ENCODE assay signal across 19 cellular contexts in the genomic region with DNA sequence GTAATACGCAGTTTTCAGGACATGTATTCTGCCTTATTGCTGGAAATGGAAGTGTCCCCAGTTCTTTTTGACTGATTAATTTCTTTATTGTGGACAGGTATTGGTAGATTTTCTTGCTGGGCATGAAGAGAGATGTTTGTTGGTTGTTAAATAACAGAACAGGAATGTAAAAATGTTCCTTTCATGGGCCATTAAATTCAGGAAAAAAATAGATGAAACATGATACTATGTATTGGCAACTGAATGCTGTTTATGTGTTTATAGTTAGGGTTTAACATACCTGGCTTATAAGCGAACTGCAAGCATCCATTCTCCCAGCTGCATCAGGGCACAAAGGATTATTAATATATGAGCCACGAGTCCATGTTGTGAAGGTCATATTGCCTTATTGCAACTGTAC.
"Had no signal": no experiment of that assay in that cellular context is flagged by ENCODE, and none has a peak within 500 bp of the region (broad histone marks: within the 10 kb centered on the region; RNA-seq: fewer than 3 reads in every experiment).

No MANE protein-coding gene starts in this region.

- FAIRE-seq: small intestine, TTC549 had no signal

- ATAC-seq: activated CD8-positive, alpha-beta T cell treated with anti-CD3 and anti-CD28 coated beads, Interleukin-2, amount 10 ng/mL, durations not matched to agents 7 days and 5 days; activated naive CD8-positive, alpha-beta T cell treated with anti-CD3 and anti-CD28 coated beads, Interleukin-2, amount 50 U/mL, for 24 hours; heart right ventricle; left lung; naive thymus-derived CD4-positive, alpha-beta T cell; sciatic nerve; stimulated activated effector memory CD8-positive, alpha-beta T cell treated with anti-CD3 and anti-CD28 coated beads, Interleukin-12 subunit alpha, Interleukin-12 subunit beta, amount 100 ng/mL, for 72 hours; stimulated activated naive CD8-positive, alpha-beta T cell treated with anti-CD3 and anti-CD28 coated beads, Interleukin-15, amount 100 ng/mL, for 72 hours had no signal

- DNase-seq: activated CD4-positive, alpha-beta T cell treated with anti-CD3 and anti-CD28 coated beads for 1 hour; activated CD4-positive, alpha-beta T cell treated with anti-CD3 and anti-CD28 coated beads, Interleukin-2, amount 50 U/mL, for 1 hour; activated CD8-positive, alpha-beta T cell treated with anti-CD3 and anti-CD28 coated beads, Interleukin-2, amount 10 ng/mL, durations not matched to agents 7 days and 5 days; activated gamma-delta T cell; activated naive CD4-positive, alpha-beta T cell treated with anti-CD3 and anti-CD28 coated beads, Interleukin-2, amount 50 U/mL, for 16 hours; activated naive CD8-positive, alpha-beta T cell treated with anti-CD3 and anti-CD28 coated beads, Interleukin-2, amount 50 U/mL, for 24 hours; cerebellar nuclear complex; heart right ventricle; islet precursor cell; left lung; naive thymus-derived CD4-positive, alpha-beta T cell; posterior cingulate gyrus; small intestine; stimulated activated CD4-positive, alpha-beta T cell treated with anti-CD3 and anti-CD28 coated beads, Interleukin-2, amount 100 ng/mL, for 24 hours; stimulated activated naive CD8-positive, alpha-beta T cell treated with anti-CD3 and anti-CD28 coated beads, Interleukin-15, amount 100 ng/mL, for 72 hours; tibial artery had no signal
